ENCODE assay signal across 1 cellular context in the genomic region with DNA sequence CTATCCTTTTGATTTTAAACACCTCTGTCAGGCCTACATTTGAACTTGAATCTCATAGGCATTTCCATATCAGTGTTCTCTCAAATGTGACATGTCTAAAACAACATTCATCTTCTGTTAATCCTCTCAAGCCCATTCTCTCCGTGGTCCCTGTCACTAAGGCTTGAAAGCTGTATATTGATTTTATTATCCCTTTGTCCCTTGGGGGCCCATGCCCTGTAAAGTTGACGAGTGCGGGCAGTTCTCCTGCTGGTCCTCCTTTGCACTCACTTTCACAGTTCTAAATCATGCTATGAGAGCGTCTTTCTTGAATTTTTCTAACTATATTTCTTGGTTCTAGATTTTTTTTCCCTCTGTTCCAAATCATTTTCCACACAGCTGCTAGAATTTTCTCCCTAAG.
TF ChIP-seq lines count a peak whose summit lies in the region.

No MANE protein-coding gene starts in this region.

TF ChIP-seq in H1, 55 proteins besides CTCF, POLR2A, EP300 and RAD21:
- TF ChIP-seq TAF1 (IDR thresholded peaks at IDR 0.05; ENCODE audit: low read depth, low read length) (no peak), ZNF274 (IDR thresholded peaks at IDR 0.05; ENCODE audit: borderline replicate concordance, extremely low read depth, low read length) (no peak), BCL11A (IDR thresholded peaks at IDR 0.05; ENCODE audit: low read depth in 2 of 2, low read length in 2 of 2) (no peak), EZH2 (IDR thresholded peaks at IDR 0.05; ENCODE audit: low read depth, low read length, severe bottlenecking) (no peak), RBBP5 (IDR thresholded peaks at IDR 0.05; ENCODE audit: borderline replicate concordance, low read depth, low read length) (no peak), SP1 (IDR thresholded peaks at IDR 0.05; ENCODE audit: low read depth, low read length) (no peak), KDM5A (IDR thresholded peaks at IDR 0.05; ENCODE audit: low read length) (no peak), TAF7 (optimal IDR thresholded peaks at IDR 0.05; ENCODE audit: borderline replicate concordance, low read depth, low read length) (no peak), SP4 (IDR thresholded peaks at IDR 0.05; ENCODE audit: low read length) (no peak), RXRA (IDR thresholded peaks at IDR 0.05; ENCODE audit: insufficient read depth, low read depth, low read length) (no peak), ASH2L (IDR thresholded peaks at IDR 0.05; ENCODE audit: low read length) (no peak), YY1 (IDR thresholded peaks at IDR 0.05; ENCODE audit: low read depth, low read length) (no peak), SIN3A (conservative IDR thresholded peaks at IDR 0.05 in 1 of 2, IDR thresholded peaks at IDR 0.05 in 1 of 2; ENCODE audit: low read depth in 1 of 2, low read length in 2 of 2) (no peak), CHD2 (IDR thresholded peaks at IDR 0.05; ENCODE audit: low read length) (no peak), CEBPB (IDR thresholded peaks at IDR 0.05; ENCODE audit: low read depth, low read length) (no peak), RNF2 (IDR thresholded peaks at IDR 0.05; ENCODE audit: borderline replicate concordance, low read depth, low read length, missing control alignments, poor library complexity, severe bottlenecking) (no peak)
- TF ChIP-seq, protein P1, sequence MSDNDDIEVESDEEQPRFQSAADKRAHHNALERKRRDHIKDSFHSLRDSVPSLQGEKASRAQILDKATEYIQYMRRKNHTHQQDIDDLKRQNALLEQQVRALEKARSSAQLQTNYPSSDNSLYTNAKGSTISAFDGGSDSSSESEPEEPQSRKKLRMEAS (IDR thresholded peaks at IDR 0.05): no peak
- TF ChIP-seq, protein P2, sequence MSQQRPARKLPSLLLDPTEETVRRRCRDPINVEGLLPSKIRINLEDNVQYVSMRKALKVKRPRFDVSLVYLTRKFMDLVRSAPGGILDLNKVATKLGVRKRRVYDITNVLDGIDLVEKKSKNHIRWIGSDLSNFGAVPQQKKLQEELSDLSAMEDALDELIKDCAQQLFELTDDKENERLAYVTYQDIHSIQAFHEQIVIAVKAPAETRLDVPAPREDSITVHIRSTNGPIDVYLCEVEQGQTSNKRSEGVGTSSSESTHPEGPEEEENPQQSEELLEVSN (IDR thresholded peaks at IDR 0.05): no peak
